15 cellular contexts compared by ENCODE assay signal in genomic region chr6:2739335-2739734, GRCh38. TPM values are rescaled to one million over a fixed set of nuclear protein-coding genes. Genes with fewer than 3 reads are reported as not detected.
DNase-seq lines count a peak whose midpoint lies in the region; ATAC-seq and TF ChIP-seq lines count a peak whose summit lies in the region.
"Had no signal": no experiment of that assay in that cellular context is flagged by ENCODE, and none has a peak within 500 bp of the region (broad histone marks: within the 10 kb centered on the region; RNA-seq: fewer than 3 reads in every experiment).

No MANE protein-coding gene starts in this region.

- ATAC-seq in SK-N-SH treated with all-trans-retinoic acid at 6 μM for 48 hours (peak; percentile 68), GM18867 (IDR thresholded peaks at IDR 0.05; ENCODE audit: unreplicated experiment) (no peak)
- no peak for ATAC-seq in naive thymus-derived CD4-positive, alpha-beta T cell
- ATAC-seq: heart right ventricle had no signal

- H3K27ac Mint-ChIP-seq in HFFc6 = peak overlapping the region; percentile 66
- H3K27ac Mint-ChIP-seq in naive thymus-derived CD4-positive, alpha-beta T cell = no peak overlapping the region
- no peak overlapping the region for H3K27ac Mint-ChIP-seq in CD4-positive, alpha-beta memory T cell

- H4K20me1 ChIP-seq in SK-N-SH (ENCODE audit: insufficient read depth) = no peaks in the 10 kb centered on the region

- H2BK5ac ChIP-seq in mesenchymal stem cell (ENCODE audit: low read depth, low read length, poor library complexity, severe bottlenecking) = no peak overlapping the region

- H2BK120ac ChIP-seq in mesenchymal stem cell (ENCODE audit: low read depth, low read length) = no peak overlapping the region

- no peaks in the 10 kb centered on the region; the same call in 1 of the 2 replicates for H3K27me3 Mint-ChIP-seq in HFFc6 (ENCODE audit: insufficient read depth)
- peaks cover 0 to 25% (median 0%) of the 10 kb centered on the region in 5 donors for H3K27me3 Mint-ChIP-seq in naive thymus-derived CD4-positive, alpha-beta T cell
- H3K27me3 Mint-ChIP-seq in CD4-positive, alpha-beta memory T cell = peaks cover 1 to 10% of the 10 kb centered on the region in 2 donors

- no peaks in the 10 kb centered on the region for H3K27me3 ChIP-seq in SK-N-SH (ENCODE audit: insufficient read depth)
- H3K27me3 ChIP-seq in mesenchymal stem cell (ENCODE audit: control insufficient read depth in 1 of 2, insufficient read depth in 1 of 2, low read length in 2 of 2) = no peaks in the 10 kb centered on the region
- no peaks in the 10 kb centered on the region for H3K27me3 ChIP-seq in naive thymus-derived CD4-positive, alpha-beta T cell (ENCODE audit: control insufficient read depth in 2 of 2, insufficient read depth in 2 of 2, low read length in 2 of 2)
- no peaks in the 10 kb centered on the region for H3K27me3 ChIP-seq in CD4-positive, alpha-beta memory T cell (ENCODE audit: insufficient read depth, low read length)
- H3K27me3 ChIP-seq: colonic mucosa, heart right ventricle, uterus had no signal

- H3K4me1 Mint-ChIP-seq in HFFc6 (ENCODE audit: low read depth) = peaks cover 31% of the 10 kb centered on the region
- peaks cover 0 to 5% (median 0%) of the 10 kb centered on the region in 7 donors for H3K4me1 Mint-ChIP-seq in naive thymus-derived CD4-positive, alpha-beta T cell
- no peaks in the 10 kb centered on the region for H3K4me1 Mint-ChIP-seq in CD4-positive, alpha-beta memory T cell

- no peak for TF ChIP-seq CTCF in SK-N-SH (IDR thresholded peaks at IDR 0.05)
- no peak for TF ChIP-seq CTCF in HFFc6 (IDR thresholded peaks at IDR 0.05)
- no peak for TF ChIP-seq CTCF in astrocyte of the cerebellum (IDR thresholded peaks at IDR 0.05; ENCODE audit: low read depth, low read length, missing control alignments)

- H2AK5ac ChIP-seq in mesenchymal stem cell (ENCODE audit: low read length, severe bottlenecking) = no peak overlapping the region

- H2BK15ac ChIP-seq in mesenchymal stem cell (ENCODE audit: low read depth, poor library complexity, severe bottlenecking) = no peak overlapping the region

- no peaks in the 10 kb centered on the region for H3K79me2 ChIP-seq in SK-N-SH (ENCODE audit: insufficient read depth)

- H3K9me3 Mint-ChIP-seq in HFFc6 = no peaks in the 10 kb centered on the region
- no peaks in the 10 kb centered on the region for H3K9me3 Mint-ChIP-seq in naive thymus-derived CD4-positive, alpha-beta T cell
- H3K9me3 Mint-ChIP-seq in CD4-positive, alpha-beta memory T cell = no peaks in the 10 kb centered on the region
- H3K9me3 Mint-ChIP-seq: activated T-cell treated with anti-CD3 and anti-CD28 coated beads, Interleukin-2, amount 50 U/mL, for 4 hours had no signal

- no peak overlapping the region for H3K18ac ChIP-seq in mesenchymal stem cell (ENCODE audit: low read depth in 1 of 2, low read length in 2 of 2)

- H2BK12ac ChIP-seq in mesenchymal stem cell (ENCODE audit: low read length in 2 of 2) = no peak overlapping the region

- no peaks in the 10 kb centered on the region for H3K9me3 ChIP-seq in SK-N-SH
- H3K9me3 ChIP-seq in mesenchymal stem cell (ENCODE audit: control insufficient read depth, low read length) = no peaks in the 10 kb centered on the region
- no peaks in the 10 kb centered on the region for H3K9me3 ChIP-seq in naive thymus-derived CD4-positive, alpha-beta T cell (ENCODE audit: control insufficient read depth in 2 of 3, low read length in 3 of 3)
- no peaks in the 10 kb centered on the region for H3K9me3 ChIP-seq in CD4-positive, alpha-beta memory T cell (ENCODE audit: control insufficient read depth in 1 of 2, low read length in 2 of 2)
- H3K9me3 ChIP-seq: colonic mucosa, heart right ventricle, uterus had no signal

- peaks cover 0 to 4% of the 10 kb centered on the region in 2 experiments; a peak in 2 of 4 replicates for H3K4me1 ChIP-seq in SK-N-SH (ENCODE audit: control insufficient read depth in 1 of 2, insufficient read depth in 2 of 2, low read depth in 1 of 2, low read length in 1 of 2)
- H3K4me1 ChIP-seq in mesenchymal stem cell (ENCODE audit: control insufficient read depth, insufficient read depth, low read depth, low read length) = peaks cover 12% of the 10 kb centered on the region
- H3K4me1 ChIP-seq in naive thymus-derived CD4-positive, alpha-beta T cell (ENCODE audit: control insufficient read depth in 2 of 2, insufficient read depth in 2 of 2, low read length in 2 of 2) = no peaks in the 10 kb centered on the region
- H3K4me1 ChIP-seq in CD4-positive, alpha-beta memory T cell (ENCODE audit: insufficient read depth, low read length) = no peaks in the 10 kb centered on the region
- H3K4me1 ChIP-seq: colonic mucosa, uterus had no signal

- H2AFZ ChIP-seq in SK-N-SH (ENCODE audit: low read depth) = no peak overlapping the region
- no peak overlapping the region for H2AFZ ChIP-seq in mesenchymal stem cell (ENCODE audit: low read depth, low read length)

- H3K9ac ChIP-seq in SK-N-SH = no peak overlapping the region
- no peak overlapping the region for H3K9ac ChIP-seq in mesenchymal stem cell (ENCODE audit: low read length)

- H3K14ac ChIP-seq in mesenchymal stem cell (ENCODE audit: low read length in 2 of 2) = no peak overlapping the region

- no peak overlapping the region for H4K91ac ChIP-seq in mesenchymal stem cell (ENCODE audit: low read length)

- in situ Hi-C loops in astrocyte of the cerebellum (cut with HindIII; ENCODE audit: low sequenced_read_pairs) = no loop called here

- WGBS in SK-N-SH (ENCODE audit: low lambda C conversion rate) = 86% methylated on average over 4 of the region's 4 CpGs
- WGBS in mesenchymal stem cell = 77% methylated on average over 4 of the region's 4 CpGs

- no peak overlapping the region for H3K4ac ChIP-seq in mesenchymal stem cell (ENCODE audit: low read depth in 1 of 2, low read length in 2 of 2)

- no peaks in the 10 kb centered on the region for H3K9me2 ChIP-seq in SK-N-SH

- H3K4me2 ChIP-seq in SK-N-SH (no peak overlapping the region), mesenchymal stem cell (ENCODE audit: low read length, poor library complexity, severe bottlenecking) (no peak overlapping the region)

- H3K36me3 ChIP-seq in SK-N-SH (replicated peaks in 1 of 2; ENCODE audit: control insufficient read depth in 1 of 2, insufficient read depth in 2 of 2, low read length in 1 of 2) (no peaks in the 10 kb centered on the region), mesenchymal stem cell (ENCODE audit: control insufficient read depth in 1 of 2, insufficient read depth in 2 of 2, low read depth in 1 of 2, low read length in 2 of 2) (no peaks in the 10 kb centered on the region)
- H3K36me3 ChIP-seq in naive thymus-derived CD4-positive, alpha-beta T cell (ENCODE audit: control insufficient read depth in 2 of 3, insufficient read depth in 3 of 3, low read length in 3 of 3) = no peaks in the 10 kb centered on the region
- no peaks in the 10 kb centered on the region for H3K36me3 ChIP-seq in CD4-positive, alpha-beta memory T cell (ENCODE audit: insufficient read depth, low read length)
- H3K36me3 ChIP-seq: colonic mucosa, heart right ventricle, uterus had no signal

- no peaks in the 10 kb centered on the region for H3K79me1 ChIP-seq in mesenchymal stem cell (replicated peaks; ENCODE audit: low read length, poor library complexity, severe bottlenecking)

- H3K36me3 Mint-ChIP-seq in HFFc6 (ENCODE audit: low read depth) = no peaks in the 10 kb centered on the region
- no peaks in the 10 kb centered on the region for H3K36me3 Mint-ChIP-seq in naive thymus-derived CD4-positive, alpha-beta T cell
- peaks cover 0 to 4% of the 10 kb centered on the region in 2 donors for H3K36me3 Mint-ChIP-seq in CD4-positive, alpha-beta memory T cell

- H3K27ac ChIP-seq in SK-N-SH (ENCODE audit: low read depth in 2 of 2, low read length in 1 of 2) (no peak overlapping the region), mesenchymal stem cell (ENCODE audit: low read length, poor library complexity, severe bottlenecking) (no peak overlapping the region)
- H3K27ac ChIP-seq in naive thymus-derived CD4-positive, alpha-beta T cell (ENCODE audit: low read depth, low read length) = no peak overlapping the region
- H3K27ac ChIP-seq in CD4-positive, alpha-beta memory T cell (ENCODE audit: low read depth, low read length) = no peak overlapping the region
- H3K27ac ChIP-seq: colonic mucosa, uterus had no signal

- no peak for TF ChIP-seq RAD21 in SK-N-SH (IDR thresholded peaks at IDR 0.05; ENCODE audit: low read length)

- no peak overlapping the region for H3K4me3 Mint-ChIP-seq in HFFc6
- H3K4me3 Mint-ChIP-seq in naive thymus-derived CD4-positive, alpha-beta T cell = no peak overlapping the region
- H3K4me3 Mint-ChIP-seq in CD4-positive, alpha-beta memory T cell = no peak overlapping the region
- H3K4me3 Mint-ChIP-seq: activated T-cell treated with anti-CD3 and anti-CD28 coated beads, Interleukin-2, amount 50 U/mL, for 4 hours had no signal

- TF ChIP-seq EP300 in SK-N-SH (IDR thresholded peaks at IDR 0.05; ENCODE audit: borderline replicate concordance in 1 of 2, low read depth in 1 of 2, low read length in 1 of 2) = no peak

- POLR2A ChIA-PET in SK-N-SH (lab: Yijun Ruan, JAX) = no interaction called here
- POLR2A ChIA-PET in naive thymus-derived CD4-positive, alpha-beta T cell (lab: Charles Lee) = no interaction called here
- POLR2A ChIA-PET in CD4-positive, alpha-beta memory T cell (lab: Charles Lee; ENCODE audit: partially characterized antibody) = no interaction called here

- intact Hi-C loops in naive thymus-derived CD4-positive, alpha-beta T cell (cut with micrococcal nuclease) = loop anchor here in 1 of 2 donors (2.0 kb wide), 1 partner anchor 171 kb away; no protein-coding TSS in a partner anchor
- intact Hi-C loops in CD4-positive, alpha-beta memory T cell (cut with micrococcal nuclease) = no loop called here

- CTCF ChIA-PET in SK-N-SH (lab: Yijun Ruan, JAX) = interaction anchor here (0.7 to 11.1 kb wide), 11 partner anchors 10 to 321 kb away, joined by 3 to 176 read pairs (median 3); partner anchors contain the start of gene MYLK4
- CTCF ChIA-PET in naive thymus-derived CD4-positive, alpha-beta T cell (lab: Charles Lee) = interaction anchor here (0.8 to 2.2 kb wide), 3 partner anchors 11 to 204 kb away, joined by 4 to 29 read pairs (median 4); partner anchors contain the start of genes MYLK4 and SERPINB1
- CTCF ChIA-PET in CD4-positive, alpha-beta memory T cell (lab: Charles Lee; ENCODE audit: partially characterized antibody) = interaction anchor here (2.1 to 7.0 kb wide), 2 partner anchors 11 to 22 kb away, joined by 15 to 83 read pairs; partner anchors contain the start of gene MYLK4

- H3K4me3 ChIP-seq in SK-N-SH (ENCODE audit: low read depth in 2 of 2, low read length in 1 of 2) (no peak overlapping the region), astrocyte of the cerebellum (ENCODE audit: low read depth, low read length) (no peak overlapping the region), mesenchymal stem cell (ENCODE audit: insufficient read depth in 1 of 2, low read depth in 1 of 2, low read length in 2 of 2) (no peak overlapping the region)
- no peak overlapping the region for H3K4me3 ChIP-seq in naive thymus-derived CD4-positive, alpha-beta T cell (ENCODE audit: low read length)
- no peak overlapping the region for H3K4me3 ChIP-seq in CD4-positive, alpha-beta memory T cell (ENCODE audit: low read length in 2 of 2)
- H3K4me3 ChIP-seq: colonic mucosa, heart right ventricle, uterus had no signal

- H4K8ac ChIP-seq in mesenchymal stem cell (ENCODE audit: low read length) = no peak overlapping the region

- H3K23ac ChIP-seq in mesenchymal stem cell (ENCODE audit: low read length in 2 of 2) = no peak overlapping the region

- DNase-seq in SK-N-SH = no peak
- peak; percentile 58 for DNase-seq in HFFc6
- peak; percentile 18 for DNase-seq in astrocyte of the cerebellum (ENCODE audit: low read depth)
- peak; percentile 94 for DNase-seq in mesenchymal stem cell
- DNase-seq in naive thymus-derived CD4-positive, alpha-beta T cell = no peak
- no peak for DNase-seq in CD4-positive, alpha-beta memory T cell
- DNase-seq: activated T-cell treated with anti-CD3 and anti-CD28 coated beads, Interleukin-2, amount 50 U/mL, for 4 hours; AML-193; colonic mucosa; heart right ventricle; MM.1S; retina; uterus had no signal

- H3F3A ChIP-seq in SK-N-SH (replicated peaks; ENCODE audit: insufficient read depth) = no peaks in the 10 kb centered on the region

RNA-seq across cellular contexts. Expression of gene MYLK4, which starts 11.4 kb away (rescaled TPM):
- 0.16 and 0.18 TPM in 2 replicates for polyA plus RNA-seq in SK-N-SH (2012; rRNA removed)
- 0.17 and 0.20 TPM in 2 replicates for polyA plus RNA-seq in SK-N-SH (2012; cell fraction: cytosol; rRNA removed)
- 0.41 and 0.69 TPM in 2 replicates for polyA plus RNA-seq in SK-N-SH (2012; cell fraction: nucleus; rRNA removed)
- total RNA-seq in HFFc6 (2021; fragmentation: NEBNext Ultra II Directional; extraction: Animal tissue kit (Norgen Biotek cat#: 25700)) = under 1 TPM; 0.10 to 0.21 (median 0.12) TPM
- 0.23 TPM for polyA plus RNA-seq in mesenchymal stem cell (2013, experiment 1 of 2)
- polyA plus RNA-seq in mesenchymal stem cell (2013, experiment 2 of 2) = 0.25 TPM
- total RNA-seq in naive thymus-derived CD4-positive, alpha-beta T cell = 1 to 10 TPM in 1 of 5 experiments, under 1 TPM in 4; 0.24 to 1.6 (median 0.44) TPM
- under 1 TPM in 1 of 2 donors, not detected in 1; 0.23 TPM for polyA plus RNA-seq in naive thymus-derived CD4-positive, alpha-beta T cell
- total RNA-seq in CD4-positive, alpha-beta memory T cell = under 1 TPM; 0.38 to 0.42 TPM
- under 1 TPM; 0.04 to 0.24 TPM for polyA plus RNA-seq in CD4-positive, alpha-beta memory T cell

RNA-seq across cellular contexts. Expression of gene WRNIP1, which starts 25.9 kb away (rescaled TPM):
- 47.5 and 49.0 TPM in 2 replicates for polyA plus RNA-seq in SK-N-SH (2012; rRNA removed)
- polyA plus RNA-seq in SK-N-SH (2012; cell fraction: cytosol; rRNA removed) = 38.6 and 45.1 TPM in 2 replicates
- 50.2 and 58.7 TPM in 2 replicates for polyA plus RNA-seq in SK-N-SH (2012; cell fraction: nucleus; rRNA removed)
- total RNA-seq in HFFc6 (2021; fragmentation: NEBNext Ultra II Directional; extraction: Animal tissue kit (Norgen Biotek cat#: 25700)) = 10 to 100 TPM; 31.9 to 40.4 (median 33.5) TPM
- polyA plus RNA-seq in mesenchymal stem cell (2013, experiment 1 of 2) = 19.5 TPM
- polyA plus RNA-seq in mesenchymal stem cell (2013, experiment 2 of 2) = 21.4 TPM
- total RNA-seq in naive thymus-derived CD4-positive, alpha-beta T cell = 10 to 100 TPM; 31.2 to 47.6 (median 37.8) TPM
- 10 to 100 TPM; 21.8 to 61.8 TPM for polyA plus RNA-seq in naive thymus-derived CD4-positive, alpha-beta T cell
- total RNA-seq in CD4-positive, alpha-beta memory T cell = 10 to 100 TPM; 41.1 to 42.7 TPM
- 10 to 100 TPM; 27.3 to 54.1 TPM for polyA plus RNA-seq in CD4-positive, alpha-beta memory T cell

Comparison
In these comparisons a context has a peak if more than half of its experiments do, and no peak if none do; other contexts are left out.
1. DNase-seq: peak in HFFc6 (single experiment), astrocyte of the cerebellum (single experiment) and mesenchymal stem cell (single experiment); none in SK-N-SH (single experiment), naive thymus-derived CD4-positive, alpha-beta T cell (0 of 9) and CD4-positive, alpha-beta memory T cell (0 of 5).